Comparison of ENCODE assay signal across 1 cellular context in the genomic region with DNA sequence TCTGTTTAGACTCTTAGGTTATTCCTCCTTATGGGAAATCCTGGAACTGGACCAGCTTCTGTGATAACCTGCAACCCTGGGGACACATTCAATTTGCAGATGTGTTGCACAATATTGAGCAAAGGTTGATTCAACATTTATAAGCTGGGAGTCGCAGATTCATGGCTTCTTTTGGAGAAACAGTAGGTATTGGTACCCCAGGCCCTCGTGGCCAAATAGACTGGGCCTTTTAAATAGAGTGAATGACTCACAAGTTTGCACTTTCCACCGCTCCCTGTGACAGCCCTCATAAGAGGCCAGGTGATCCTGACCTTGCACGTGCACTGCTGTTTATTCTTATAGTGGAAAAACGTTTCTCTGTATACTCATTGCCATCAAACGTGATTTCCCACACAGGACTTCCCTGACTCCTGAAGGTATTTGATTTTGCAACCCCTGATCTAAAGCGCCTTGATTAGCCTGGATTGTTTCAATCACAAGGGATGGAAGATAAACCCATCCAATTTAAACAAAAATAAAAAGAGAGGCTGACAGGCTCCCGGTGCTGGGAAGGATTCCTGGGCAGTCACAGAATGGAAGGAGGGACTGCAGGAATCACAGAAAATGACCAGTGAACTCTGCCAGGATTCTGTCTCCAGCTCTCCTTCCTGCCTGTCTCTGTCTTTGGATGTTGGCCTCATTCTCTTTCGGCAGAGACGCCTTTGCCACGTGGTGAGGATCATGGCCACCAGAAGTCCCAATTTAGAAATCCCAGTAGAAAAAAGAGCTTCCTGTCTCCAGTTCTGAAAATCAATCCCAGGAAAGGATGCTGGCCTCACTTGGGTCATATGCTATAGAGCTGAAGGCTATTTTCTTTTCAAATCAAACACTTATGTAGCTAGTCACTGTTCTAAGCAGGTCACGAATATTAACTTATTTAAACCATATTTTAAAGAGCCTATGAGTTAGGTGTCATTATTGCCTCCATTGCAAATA.
TF ChIP-seq lines count a peak whose summit lies in the region.

No MANE protein-coding gene starts in this region.

TF ChIP-seq in HepG2, 621 proteins besides CTCF, POLR2A, EP300 and RAD21 (continued from another document):
- TF ChIP-seq PRPF4 (IDR thresholded peaks at IDR 0.05; ENCODE audit: low read depth, low read length, poor library complexity, severe bottlenecking) (no peak), ZNF788 (CRISPR knock-in tag; IDR thresholded peaks at IDR 0.05; ENCODE audit: borderline replicate concordance) (no peak), TEAD3 (CRISPR knock-in tag; optimal IDR thresholded peaks at IDR 0.05; ENCODE audit: borderline replicate concordance) (no peak), JUND (CRISPR knock-in tag; IDR thresholded peaks at IDR 0.05) (no peak), RELA (CRISPR knock-in tag; IDR thresholded peaks at IDR 0.05) (no peak), ZFP91 (CRISPR knock-in tag; IDR thresholded peaks at IDR 0.05; ENCODE audit: borderline replicate concordance) (no peak), GABPA (IDR thresholded peaks at IDR 0.05; ENCODE audit: low read depth, low read length) (no peak), GABPA (CRISPR knock-in tag; IDR thresholded peaks at IDR 0.05; ENCODE audit: low read depth) (no peak), ZNF780A (CRISPR knock-in tag; IDR thresholded peaks at IDR 0.05) (no peak), ATF1 (CRISPR knock-in tag; IDR thresholded peaks at IDR 0.05) (no peak), ASH2L (IDR thresholded peaks at IDR 0.05; ENCODE audit: insufficient read length, low read depth, low read length) (no peak), FOXA3 (CRISPR knock-in tag; IDR thresholded peaks at IDR 0.05) (peak; percentile 63; the same call in 1 of the 2 replicates), FOSL2 (CRISPR knock-in tag; IDR thresholded peaks at IDR 0.05) (peak; percentile 96), ZNF570 (CRISPR knock-in tag; IDR thresholded peaks at IDR 0.05; ENCODE audit: borderline replicate concordance) (no peak), HNRNPH1 (optimal IDR thresholded peaks at IDR 0.05; ENCODE audit: low read depth, low read length) (no peak), KAT7 (CRISPR knock-in tag; IDR thresholded peaks at IDR 0.05; ENCODE audit: borderline replicate concordance) (no peak), ZNF550 (CRISPR knock-in tag; IDR thresholded peaks at IDR 0.05; ENCODE audit: borderline replicate concordance) (no peak), WIZ (CRISPR knock-in tag; IDR thresholded peaks at IDR 0.05) (no peak), ZFP36L2 (CRISPR knock-in tag; IDR thresholded peaks at IDR 0.05) (no peak), CEBPB (IDR thresholded peaks at IDR 0.05; ENCODE audit: borderline replicate concordance, low read depth, low read length) (peak; percentile 97), NR2F2 (IDR thresholded peaks at IDR 0.05; ENCODE audit: borderline replicate concordance, low read depth) (peak; percentile 82), IKZF4 (CRISPR knock-in tag; IDR thresholded peaks at IDR 0.05; ENCODE audit: borderline replicate concordance, low read depth, not compliant biosample characterization) (no peak), CHD2 (IDR thresholded peaks at IDR 0.05; ENCODE audit: low read depth, low read length) (no peak)
- TF ChIP-seq, protein P1, sequence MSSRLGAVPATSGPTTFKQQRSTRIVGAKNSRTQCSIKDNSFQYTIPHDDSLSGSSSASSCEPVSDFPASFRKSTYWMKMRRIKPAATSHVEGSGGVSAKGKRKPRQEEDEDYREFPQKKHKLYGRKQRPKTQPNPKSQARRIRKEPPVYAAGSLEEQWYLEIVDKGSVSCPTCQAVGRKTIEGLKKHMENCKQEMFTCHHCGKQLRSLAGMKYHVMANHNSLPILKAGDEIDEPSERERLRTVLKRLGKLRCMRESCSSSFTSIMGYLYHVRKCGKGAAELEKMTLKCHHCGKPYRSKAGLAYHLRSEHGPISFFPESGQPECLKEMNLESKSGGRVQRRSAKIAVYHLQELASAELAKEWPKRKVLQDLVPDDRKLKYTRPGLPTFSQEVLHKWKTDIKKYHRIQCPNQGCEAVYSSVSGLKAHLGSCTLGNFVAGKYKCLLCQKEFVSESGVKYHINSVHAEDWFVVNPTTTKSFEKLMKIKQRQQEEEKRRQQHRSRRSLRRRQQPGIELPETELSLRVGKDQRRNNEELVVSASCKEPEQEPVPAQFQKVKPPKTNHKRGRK (CRISPR knock-in tag; IDR thresholded peaks at IDR 0.05): no peak
- TF ChIP-seq, protein P2, sequence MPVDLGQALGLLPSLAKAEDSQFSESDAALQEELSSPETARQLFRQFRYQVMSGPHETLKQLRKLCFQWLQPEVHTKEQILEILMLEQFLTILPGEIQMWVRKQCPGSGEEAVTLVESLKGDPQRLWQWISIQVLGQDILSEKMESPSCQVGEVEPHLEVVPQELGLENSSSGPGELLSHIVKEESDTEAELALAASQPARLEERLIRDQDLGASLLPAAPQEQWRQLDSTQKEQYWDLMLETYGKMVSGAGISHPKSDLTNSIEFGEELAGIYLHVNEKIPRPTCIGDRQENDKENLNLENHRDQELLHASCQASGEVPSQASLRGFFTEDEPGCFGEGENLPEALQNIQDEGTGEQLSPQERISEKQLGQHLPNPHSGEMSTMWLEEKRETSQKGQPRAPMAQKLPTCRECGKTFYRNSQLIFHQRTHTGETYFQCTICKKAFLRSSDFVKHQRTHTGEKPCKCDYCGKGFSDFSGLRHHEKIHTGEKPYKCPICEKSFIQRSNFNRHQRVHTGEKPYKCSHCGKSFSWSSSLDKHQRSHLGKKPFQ (CRISPR knock-in tag; IDR thresholded peaks at IDR 0.05; ENCODE audit: insufficient replicate concordance): no peak
- TF ChIP-seq, protein P3, sequence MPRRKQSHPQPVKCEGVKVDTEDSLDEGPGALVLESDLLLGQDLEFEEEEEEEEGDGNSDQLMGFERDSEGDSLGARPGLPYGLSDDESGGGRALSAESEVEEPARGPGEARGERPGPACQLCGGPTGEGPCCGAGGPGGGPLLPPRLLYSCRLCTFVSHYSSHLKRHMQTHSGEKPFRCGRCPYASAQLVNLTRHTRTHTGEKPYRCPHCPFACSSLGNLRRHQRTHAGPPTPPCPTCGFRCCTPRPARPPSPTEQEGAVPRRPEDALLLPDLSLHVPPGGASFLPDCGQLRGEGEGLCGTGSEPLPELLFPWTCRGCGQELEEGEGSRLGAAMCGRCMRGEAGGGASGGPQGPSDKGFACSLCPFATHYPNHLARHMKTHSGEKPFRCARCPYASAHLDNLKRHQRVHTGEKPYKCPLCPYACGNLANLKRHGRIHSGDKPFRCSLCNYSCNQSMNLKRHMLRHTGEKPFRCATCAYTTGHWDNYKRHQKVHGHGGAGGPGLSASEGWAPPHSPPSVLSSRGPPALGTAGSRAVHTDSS (CRISPR knock-in tag; conservative IDR thresholded peaks at IDR 0.05): no peak
